Comparison of ENCODE assay signal across 15 cellular contexts in the genomic region with DNA sequence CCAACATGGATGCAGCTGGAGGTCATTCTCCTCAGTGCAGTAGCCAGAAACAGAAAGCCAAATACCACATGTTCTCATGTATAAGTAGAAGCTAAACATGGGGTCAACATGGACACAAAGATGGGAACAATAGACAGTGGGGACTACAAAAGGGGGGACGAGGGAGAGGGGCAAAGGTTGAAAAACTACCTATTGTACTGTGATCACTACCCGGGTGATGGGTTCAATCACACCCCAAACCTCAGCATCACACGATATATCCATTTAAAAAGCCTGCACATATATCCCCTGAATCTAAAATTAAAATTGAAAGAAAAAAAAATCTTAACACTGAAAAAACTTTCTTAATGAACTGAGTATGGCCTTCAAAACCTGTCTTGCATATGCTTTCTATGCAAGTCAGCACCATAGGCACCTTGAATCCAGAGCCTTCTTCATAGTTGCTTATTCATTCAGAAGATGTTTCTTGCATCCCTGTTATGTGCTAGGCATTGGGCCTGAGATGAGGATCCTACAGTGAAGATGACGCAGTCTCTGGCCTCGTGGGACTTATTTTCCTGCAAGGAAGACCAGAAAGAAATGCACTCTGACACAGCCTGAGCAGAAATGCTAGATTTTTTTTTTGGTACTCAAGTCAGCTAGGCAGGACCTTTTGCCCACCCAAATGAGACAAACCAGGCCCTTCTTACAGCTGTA. TPM values are rescaled to one million over a fixed set of nuclear protein-coding genes. Genes with fewer than 3 reads are reported as not detected.
DNase-seq lines count a peak whose midpoint lies in the region; ATAC-seq lines count a peak whose summit lies in the region.
"Had no signal": no experiment of that assay in that cellular context is flagged by ENCODE, and none has a peak within 500 bp of the region (broad histone marks: within the 10 kb centered on the region; RNA-seq: fewer than 3 reads in every experiment).

No MANE protein-coding gene starts in this region.

- DNase-seq in Right ventricle myocardium inferior (ENCODE audit: missing footprints) (no peak), cardiac septum (ENCODE audit: low spot score) (no peak), fibroblast of peridontal ligament (ENCODE audit: extremely low read depth) (peak; percentile 83), renal cortical epithelial cell (ENCODE audit: low read depth) (peak; percentile 88), mesenteric fat pad (ENCODE audit: low spot score) (no peak), NCI-H187 treated with DMSO at 0.1 percent for 48 hours (lab: John Stamatoyannopoulos, UW) (no peak), middle frontal gyrus (ENCODE audit: extremely low spot score, low spot score) (no peak)
- DNase-seq: activated CD4-positive, alpha-beta T cell treated with anti-CD3 and anti-CD28 coated beads for 48 hours; amniotic stem cell; kidney; stimulated activated CD4-positive, alpha-beta T cell treated with anti-CD3 and anti-CD28 coated beads, Interleukin-4, amount 100 ng/mL, for 24 hours had no signal

- intact Hi-C loops in Right ventricle myocardium inferior (cut with DNase I): loop anchor here (5.0 kb wide), 1 partner anchor 35 kb away; no protein-coding TSS in a partner anchor
- intact Hi-C loops in cardiac septum (cut with DNase I): loop anchor here (5.0 kb wide), 1 partner anchor 35 kb away; no protein-coding TSS in a partner anchor

- ATAC-seq in Right ventricle myocardium inferior (peak; percentile 47), HG03097 (IDR thresholded peaks at IDR 0.05; ENCODE audit: low FRiP score, unreplicated experiment) (no peak)
- ATAC-seq: activated T-cell treated with anti-CD3 and anti-CD28 coated beads, Interleukin-2, amount 50 U/mL, for 72 hours; stimulated activated effector memory CD8-positive, alpha-beta T cell treated with anti-CD3 and anti-CD28 coated beads, Interleukin-12 subunit alpha, Interleukin-12 subunit beta, amount 100 ng/mL, for 72 hours had no signal

RNA-seq across cellular contexts. Expression of a gene that starts 20.9 kb away (rescaled TPM):
- total RNA-seq in Right ventricle myocardium inferior (44.0 TPM), cardiac septum (72.9 TPM), renal cortical epithelial cell (1,571 and 2,593 TPM in 2 replicates), mesenteric fat pad (1,405 TPM)
- total RNA-seq: activated T-cell treated with anti-CD3 and anti-CD28 coated beads, Interleukin-2, amount 50 U/mL, for 72 hours; T-helper 1 cell treated with Interleukin-12 subunit alpha and Interleukin-12 subunit beta and Interleukin-4 antibody, amounts not matched to agents 30 ng/mL and 1 ng/mL, for 36 hours had no signal

Comparison
In these comparisons a context has a peak if more than half of its experiments do, and no peak if none do; other contexts are left out.
1. DNase-seq: peak in fibroblast of peridontal ligament (single experiment) and renal cortical epithelial cell (single experiment); none in Right ventricle myocardium inferior (single experiment), cardiac septum (single experiment), mesenteric fat pad (single experiment), NCI-H187 treated with DMSO at 0.1 percent for 48 hours (single experiment) and middle frontal gyrus (single experiment).
2. RNA of a gene that starts 20.9 kb away (total RNA-seq): 1,571 to 2,593 TPM in renal cortical epithelial cell and 1,405 TPM in mesenteric fat pad (single experiment); 72.9 TPM in cardiac septum (single experiment) and 44.0 TPM in Right ventricle myocardium inferior (single experiment); every median in the first group is over 10 times any median in the second.